Comparison of ENCODE assay signal across 8 cellular contexts in genomic region chr4:2536193-2537010, GRCh38. TPM values are rescaled to one million over a fixed set of nuclear protein-coding genes. Genes with fewer than 3 reads are reported as not detected.
DNase-seq lines count a peak whose midpoint lies in the region; ATAC-seq and TF ChIP-seq lines count a peak whose summit lies in the region.

Gene FAM193A, plus strand, starts transcription at chr4:2536647. Its CDS starts 269 bp downstream, at chr4:2536916.

- ATAC-seq in GM18505 (IDR thresholded peaks at IDR 0.05; ENCODE audit: unreplicated experiment) (peak; percentile 83), HG02970 (IDR thresholded peaks at IDR 0.05; ENCODE audit: low FRiP score, unreplicated experiment) (peak; percentile 88), left ventricle myocardium superior (peak; percentile 96)

- TF ChIP-seq CTCF in prostate gland (IDR thresholded peaks at IDR 0.05), result peak in 2 of 4 experiments; percentile 24 to 49

- TF ChIP-seq POLR2A in GM18505 (IDR thresholded peaks at IDR 0.05; ENCODE audit: borderline replicate concordance, extremely low read depth, insufficient read depth, insufficient read length) (peak; percentile 51), prostate gland (IDR thresholded peaks at IDR 0.05) (peak; percentile 56)

- intact Hi-C loops in left ventricle myocardium superior (cut with micrococcal nuclease) (no loop called here), prostate gland (cut with DNase I) (loop anchor here (1.0 to 10.0 kb wide), 3 partner anchors 68 to 272 kb away; partner anchors contain the start of genes MXD4 and TNIP2)

- DNase-seq in NCI-H187 treated with DMSO at 0.1 percent for 48 hours (lab: John Stamatoyannopoulos, UW) (peak; percentile 90), T-helper 2 cell (peak; percentile 95 to 100 (median 99)), left ventricle myocardium superior (peak; percentile 100), prostate gland (ENCODE audit: low spot score) (peak; percentile 99), ureter (ENCODE audit: low spot score) (peak; percentile 99)

- peaks cover 6% of the 10 kb centered on the region for H3K4me1 ChIP-seq in prostate gland (replicated peaks)

- no peaks in the 10 kb centered on the region for H3K36me3 ChIP-seq in prostate gland

- no peaks in the 10 kb centered on the region for H3K9me3 ChIP-seq in prostate gland

- H3K4me3 ChIP-seq in prostate gland, result peak within 1 kb of the TSS; percentile 54 to 89

- no peaks in the 10 kb centered on the region for H3K27me3 ChIP-seq in prostate gland (replicated peaks; ENCODE audit: insufficient read depth)

- WGBS in prostate gland, result 1% methylated on average over 57 of the region's 106 CpGs

- H3K27ac ChIP-seq in angular gyrus (ENCODE audit: low read depth, low read length), result peak within 1 kb of the TSS; percentile 92
- H3K27ac ChIP-seq in prostate gland, result peak within 1 kb of the TSS; percentile 84 to 94

RNA-seq across cellular contexts. Expression of gene FAM193A, which starts in this region (rescaled TPM):
- total RNA-seq in left ventricle myocardium superior (16.0 TPM), prostate gland (10 to 100 TPM; 24.1 to 53.1 TPM), ureter (36.2 TPM)

Comparison
In these comparisons a context has a peak if more than half of its experiments do, and no peak if none do; other contexts are left out.
1. Peak in every context shown above with its lines: DNase-seq, ATAC-seq, H3K4me3 ChIP-seq and H3K27ac ChIP-seq.